In genomic region chr11:35139883-35140282, GRCh38 we compare ENCODE assay signal across 8 cellular contexts. TPM values are rescaled to one million over a fixed set of nuclear protein-coding genes. Genes with fewer than 3 reads are reported as not detected.
DNase-seq lines count a peak whose midpoint lies in the region; ATAC-seq and TF ChIP-seq lines count a peak whose summit lies in the region.

No MANE protein-coding gene starts in this region.

- H3K4me1 ChIP-seq in BE2C (no peaks in the 10 kb centered on the region), HUES64 (ENCODE audit: insufficient read depth, low read length) (peaks cover 5% of the 10 kb centered on the region; the same call in 1 of the 2 replicates), mucosa of rectum (ENCODE audit: control insufficient read depth in 2 of 2, insufficient read depth in 2 of 2, low read length in 2 of 2) (peaks cover 36 to 44% of the 10 kb centered on the region in 2 donors)

- H3K27ac ChIP-seq in HUES64 (ENCODE audit: low read depth, low read length) (no peak overlapping the region), caudate nucleus (ENCODE audit: low read depth, low read length) (peak overlapping the region; percentile 24), mucosa of rectum (ENCODE audit: low read depth in 2 of 2, low read length in 2 of 2) (peak overlapping the region; percentile 88 to 95), WERI-Rb-1 (no peak overlapping the region)

- no peaks in the 10 kb centered on the region for H3K36me3 ChIP-seq in BE2C
- H3K36me3 ChIP-seq in HUES64 (ENCODE audit: insufficient read depth, low read length), result no peaks in the 10 kb centered on the region
- H3K36me3 ChIP-seq in mucosa of rectum (ENCODE audit: control insufficient read depth in 2 of 2, insufficient read depth in 2 of 2, low read length in 2 of 2), result no peaks in the 10 kb centered on the region
- H3K36me3 ChIP-seq in WERI-Rb-1, result no peaks in the 10 kb centered on the region

- H3K9me3 ChIP-seq in BE2C (no peaks in the 10 kb centered on the region), HUES64 (ENCODE audit: insufficient read depth, low read depth, low read length) (no peaks in the 10 kb centered on the region), mucosa of rectum (ENCODE audit: control insufficient read depth in 2 of 2, low read length in 2 of 2) (no peaks in the 10 kb centered on the region), WERI-Rb-1 (ENCODE audit: severe bottlenecking) (no peaks in the 10 kb centered on the region)

- DNase-seq in BE2C (no peak), caudate nucleus (lab: John Stamatoyannopoulos, UW) (no peak), NCI-H446 treated with DMSO at 0.1 percent for 48 hours (lab: John Stamatoyannopoulos, UW) (no peak), NCI-H2107 (lab: John Stamatoyannopoulos, UW) (no peak), WERI-Rb-1 (no peak)

- no peak for ATAC-seq in GM18858 (IDR thresholded peaks at IDR 0.05; ENCODE audit: unreplicated experiment)

- TF ChIP-seq CTCF in BE2C (IDR thresholded peaks at IDR 0.05; ENCODE audit: low read depth, low read length) (no peak), WERI-Rb-1 (IDR thresholded peaks at IDR 0.05; ENCODE audit: low read depth, low read length) (no peak)

- WGBS in HUES64, result 24% methylated on average over 4 of the region's 4 CpGs

- peak overlapping the region; percentile 77; the same call in 1 of the 2 replicates for H3K9ac ChIP-seq in HUES64 (ENCODE audit: low read depth, low read length)
- H3K9ac ChIP-seq in mucosa of rectum (ENCODE audit: low read depth in 1 of 2, low read length in 2 of 2), result peak overlapping the region; percentile 90 to 94

- H3K4me3 ChIP-seq in BE2C (ENCODE audit: low read depth, low read length) (peak overlapping the region; percentile 60), HUES64 (ENCODE audit: low read length) (peak overlapping the region; percentile 80), mucosa of rectum (ENCODE audit: low read length in 2 of 2) (peak overlapping the region; percentile 83 to 95), WERI-Rb-1 (ENCODE audit: low read depth, low read length) (no peak overlapping the region)

- no peaks in the 10 kb centered on the region for H3K27me3 ChIP-seq in BE2C
- peaks cover 50% of the 10 kb centered on the region for H3K27me3 ChIP-seq in HUES64 (ENCODE audit: insufficient read depth, low read length)
- no peaks in the 10 kb centered on the region for H3K27me3 ChIP-seq in mucosa of rectum (ENCODE audit: control insufficient read depth in 2 of 2, insufficient read depth in 2 of 2, low read length in 2 of 2)
- H3K27me3 ChIP-seq in WERI-Rb-1 (ENCODE audit: insufficient read depth, low read depth, severe bottlenecking), result peaks cover 3% of the 10 kb centered on the region

RNA-seq across cellular contexts. Expression of gene CD44, which starts 0.9 kb away (rescaled TPM):
- polyA plus RNA-seq in BE2C (2012; ENCODE audit: insufficient read depth, insufficient read length, low read depth), result 24.4 TPM
- 9.1 TPM for polyA plus RNA-seq in HUES64 (2013, experiment 1 of 2)
- 9.6 TPM for polyA plus RNA-seq in HUES64 (2013, experiment 2 of 2)

Comparison
In these comparisons a context has a peak if more than half of its experiments do, and no peak if none do; other contexts are left out.
1. H3K27ac ChIP-seq: peak in caudate nucleus (single experiment) and mucosa of rectum (2 of 2); none in HUES64 (single experiment) and WERI-Rb-1 (single experiment).